ENCODE assay signal across 22 cellular contexts in genomic region chr4:100117749-100118148, GRCh38.
DNase-seq lines count a peak whose midpoint lies in the region; ATAC-seq, FAIRE-seq and TF ChIP-seq lines count a peak whose summit lies in the region.
"Had no signal": no experiment of that assay in that cellular context is flagged by ENCODE, and none has a peak within 500 bp of the region (broad histone marks: within the 10 kb centered on the region; RNA-seq: fewer than 3 reads in every experiment).

No MANE protein-coding gene starts in this region.

- H4K20me1 ChIP-seq in HepG2 (ENCODE audit: insufficient read depth, low read length): no peaks in the 10 kb centered on the region

- TF ChIP-seq EP300 in HepG2 (IDR thresholded peaks at IDR 0.05; ENCODE audit: low read depth in 2 of 2, low read length in 2 of 2): no peak
- no peak for TF ChIP-seq EP300 in HepG2 (CRISPR knock-in tag; IDR thresholded peaks at IDR 0.05; ENCODE audit: borderline replicate concordance)

- no peaks in the 10 kb centered on the region for H3K36me3 ChIP-seq in HepG2 (replicated peaks in 1 of 2; ENCODE audit: control insufficient read depth in 1 of 2, insufficient read depth in 2 of 2, low read length in 2 of 2)
- no peaks in the 10 kb centered on the region for H3K36me3 ChIP-seq in right lobe of liver
- no peaks in the 10 kb centered on the region for H3K36me3 ChIP-seq in spleen
- H3K36me3 ChIP-seq: heart left ventricle, Peyer's patch had no signal

- no peaks in the 10 kb centered on the region for H3K79me2 ChIP-seq in HepG2 (ENCODE audit: insufficient read depth, low read length)

- DNase-seq in HepG2 (ENCODE audit: low spot score) (no peak), right lobe of liver (no peak), fibroblast of the aortic adventitia (ENCODE audit: low read depth) (peak; percentile 14), spleen (no peak), NCI-H1694 treated with DMSO at 0.1 percent for 48 hours (lab: John Stamatoyannopoulos, UW) (no peak), Ammon's horn (ENCODE audit: low spot score) (no peak)
- DNase-seq in activated T-cell treated with anti-CD3 and anti-CD28 coated beads, Interleukin-2, amount 50 U/mL, for 1 hour: no peak
- DNase-seq: ACHN; activated naive CD4-positive, alpha-beta T cell treated with anti-CD3 and anti-CD28 coated beads for 36 hours; activated T-cell treated with anti-CD3 and anti-CD28 coated beads for 4 hours; cortex of kidney; heart left ventricle; MV-4-11; naive thymus-derived CD8-positive, alpha-beta T cell; NCI-H2029 treated with DMSO at 0.1 percent for 48 hours; NCI-H526; Peyer's patch; stimulated activated naive CD4-positive, alpha-beta T cell had no signal

- no peak for FAIRE-seq in HepG2 (lab: Jason Lieb, UNC)
- FAIRE-seq: GM12891, islet of Langerhans had no signal

- no peak for TF ChIP-seq POLR2A in HepG2 (IDR thresholded peaks at IDR 0.05; ENCODE audit: insufficient read depth in 1 of 2, low read depth in 2 of 2, low read length in 2 of 2)
- no peak for TF ChIP-seq POLR2A in right lobe of liver (IDR thresholded peaks at IDR 0.05)
- TF ChIP-seq POLR2A in spleen (IDR thresholded peaks at IDR 0.05): no peak

- in situ Hi-C loops in HepG2 (cut with HindIII; ENCODE audit: extremely low pct_ligation_motif_present, low pct_unique_long_range_greater_than_20kb): no loop called here

- no peak for TF ChIP-seq RAD21 in HepG2 (CRISPR knock-in tag; IDR thresholded peaks at IDR 0.05)

- ATAC-seq in HepG2 (no peak; the same call in 2 of the 3 replicates), right lobe of liver (no peak), SK-N-SH treated with all-trans-retinoic acid at 6 μM for 48 hours (no peak; the same call in 2 of the 3 replicates)
- ATAC-seq: heart left ventricle; naive thymus-derived CD8-positive, alpha-beta T cell had no signal

- BruUV-seq in HepG2 (replicated peaks; lab: Mats Ljungman, UMichigan): no TSS peak

- POLR2A ChIA-PET in HepG2 (lab: Yijun Ruan, JAX): no interaction called here

- H3K9me3 ChIP-seq in HepG2 (ENCODE audit: low read length): no peaks in the 10 kb centered on the region
- H3K9me3 ChIP-seq in right lobe of liver: no peaks in the 10 kb centered on the region
- H3K9me3 ChIP-seq in spleen: no peaks in the 10 kb centered on the region
- H3K9me3 ChIP-seq: heart left ventricle, Peyer's patch had no signal

- CTCF ChIA-PET in HepG2 (lab: Yijun Ruan, JAX; ENCODE audit: low intra/inter-chr PET ratio, low total read pairs): no interaction called here

- WGBS in HepG2 (ENCODE audit: low lambda C conversion rate): 3% methylated on average over 3 of the region's 3 CpGs
- 66% methylated on average over 3 of the region's 3 CpGs for WGBS in right lobe of liver (ENCODE audit: insufficient coverage, low coverage, low lambda C conversion rate, missing lambda C conversion rate)
- 88 to 94% (median 90%) methylated on average over 3 of the region's 3 CpGs for WGBS in spleen, 5 donors

- no peaks in the 10 kb centered on the region for H3K4me1 ChIP-seq in HepG2 (ENCODE audit: insufficient read depth, low read length)
- no peaks in the 10 kb centered on the region for H3K4me1 ChIP-seq in right lobe of liver
- no peaks in the 10 kb centered on the region for H3K4me1 ChIP-seq in spleen
- H3K4me1 ChIP-seq: heart left ventricle, Peyer's patch had no signal

- no peak; the same call in 1 of the 2 replicates for TF ChIP-seq CTCF in HepG2 (CRISPR knock-in tag; IDR thresholded peaks at IDR 0.05)
- TF ChIP-seq CTCF in right lobe of liver (IDR thresholded peaks at IDR 0.05): no peak
- TF ChIP-seq CTCF in fibroblast of the aortic adventitia (IDR thresholded peaks at IDR 0.05; ENCODE audit: insufficient read depth, low read length): peak; percentile 32
- TF ChIP-seq CTCF in spleen (IDR thresholded peaks at IDR 0.05 in 8 of 11, conservative IDR thresholded peaks at IDR 0.05 in 3 of 11): no peak

- H3K4me3 ChIP-seq in HepG2 (replicated peaks in 1 of 3; ENCODE audit: insufficient read depth in 1 of 3, low read depth in 2 of 3, low read length in 3 of 3) (no peak overlapping the region), right lobe of liver (no peak overlapping the region), fibroblast of the aortic adventitia (ENCODE audit: low read depth, low read length) (no peak overlapping the region), spleen (no peak overlapping the region)
- H3K4me3 ChIP-seq: heart left ventricle, Peyer's patch had no signal

- intact Hi-C loops in HepG2 (cut with micrococcal nuclease; ENCODE audit: unreplicated experiment) (no loop called here), right lobe of liver (cut with DNase I) (no loop called here), spleen (cut with DNase I; ENCODE audit: low total_unique reads) (no loop called here)

- H3K27me3 ChIP-seq in HepG2 (ENCODE audit: control insufficient read depth in 1 of 2, insufficient read depth in 2 of 2, low read length in 2 of 2) (peaks cover 0 to 2% of the 10 kb centered on the region in 2 experiments; a peak in 2 of 5 replicates), right lobe of liver (no peaks in the 10 kb centered on the region), spleen (replicated peaks in 1 of 7) (no peaks in the 10 kb centered on the region)
- H3K27me3 ChIP-seq: heart left ventricle, Peyer's patch had no signal

- no peak overlapping the region for H3K9ac ChIP-seq in HepG2 (ENCODE audit: insufficient read depth, low read depth, low read length)

- H3K4me2 ChIP-seq in HepG2 (ENCODE audit: low read depth, low read length): no peak overlapping the region

- H3K27ac ChIP-seq in HepG2 (ENCODE audit: extremely low read length, insufficient read depth, low read length): no peak overlapping the region
- H3K27ac ChIP-seq in right lobe of liver: no peak overlapping the region
- H3K27ac ChIP-seq in spleen: no peak overlapping the region
- H3K27ac ChIP-seq: epithelial cell of prostate, heart left ventricle, Peyer's patch had no signal

- no peak overlapping the region for H2AFZ ChIP-seq in HepG2 (ENCODE audit: low read length)

TF ChIP-seq in HepG2, 621 proteins besides CTCF, POLR2A, EP300 and RAD21:
- TF ChIP-seq HOXA3 (CRISPR knock-in tag; IDR thresholded peaks at IDR 0.05): no peak
- no peak for TF ChIP-seq WIZ (CRISPR knock-in tag; IDR thresholded peaks at IDR 0.05)
- no peak for TF ChIP-seq ZNF484 (CRISPR knock-in tag; IDR thresholded peaks at IDR 0.05; ENCODE audit: borderline replicate concordance, low read depth)
- TF ChIP-seq STAG1 (CRISPR knock-in tag; IDR thresholded peaks at IDR 0.05): peak; percentile 26
- no peak for TF ChIP-seq CBX5 (CRISPR knock-in tag; IDR thresholded peaks at IDR 0.05; ENCODE audit: borderline replicate concordance)
- no peak for TF ChIP-seq ZNF180 (CRISPR knock-in tag; IDR thresholded peaks at IDR 0.05; ENCODE audit: borderline replicate concordance, low read depth)

TF ChIP-seq in SK-N-SH treated with all-trans-retinoic acid at 6 μM for 48 hours, 23 proteins besides CTCF, POLR2A, EP300 and RAD21:
- TF ChIP-seq ZFP30 (CRISPR knock-in tag; IDR thresholded peaks at IDR 0.05): no peak
- TF ChIP-seq TCF4 (CRISPR knock-in tag; IDR thresholded peaks at IDR 0.05; ENCODE audit: borderline replicate concordance): peak; percentile 34; the same call in 1 of the 2 replicates
- TF ChIP-seq ZFP3 (CRISPR knock-in tag; IDR thresholded peaks at IDR 0.05): no peak
